ENCODE assay signal across 1 cellular context in the genomic region with DNA sequence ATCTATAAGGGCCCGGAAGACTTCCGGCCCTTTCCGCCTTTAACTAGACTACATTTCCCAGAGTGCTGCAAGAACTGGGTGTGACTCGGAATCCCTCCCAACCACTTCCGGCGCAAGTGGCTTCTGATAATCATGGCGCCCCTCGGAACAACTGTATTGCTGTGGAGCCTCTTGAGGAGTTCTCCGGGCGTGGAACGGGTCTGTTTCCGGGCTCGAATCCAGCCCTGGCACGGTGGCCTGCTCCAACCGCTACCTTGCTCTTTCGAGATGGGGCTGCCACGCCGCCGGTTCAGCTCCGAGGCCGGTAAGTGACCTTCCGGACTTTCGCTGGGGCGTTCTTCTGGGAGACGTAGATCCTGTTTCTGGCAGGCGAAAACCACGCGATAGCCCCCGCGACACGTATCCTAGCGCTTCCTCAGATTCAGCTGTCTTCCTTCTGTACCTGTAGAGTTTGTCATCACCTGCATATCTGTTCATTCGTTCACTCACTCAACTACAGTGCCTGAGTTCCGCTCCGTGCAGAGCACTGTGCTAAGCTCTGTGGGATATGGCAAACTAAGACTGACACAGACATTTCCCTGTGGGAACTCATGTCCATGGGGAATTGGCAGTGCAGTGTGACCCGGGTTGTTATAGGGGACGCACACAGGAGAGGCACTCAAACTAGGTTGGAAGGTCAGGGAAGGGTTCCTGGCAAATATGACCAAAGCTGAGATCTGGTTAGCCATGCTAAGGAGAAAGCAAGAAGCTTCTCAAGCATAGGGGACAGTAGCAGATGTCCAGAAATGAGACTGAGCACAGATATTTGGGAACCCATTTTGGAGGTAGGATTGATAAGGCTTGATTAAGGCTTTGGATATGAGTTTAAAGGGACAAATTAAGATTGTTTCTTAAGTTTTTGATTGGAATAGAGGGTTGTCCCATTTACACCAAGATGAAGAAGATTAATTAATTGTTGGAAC.
TF ChIP-seq lines count a peak whose summit lies in the region.

Gene MRPS22, plus strand, starts transcription at position 126 of the 962 bp plus-strand sequence. Its CDS starts 7 bp downstream, at position 133.

TF ChIP-seq in HepG2, 621 proteins besides CTCF, POLR2A, EP300 and RAD21 (continued from another document and continues in another):
- no peak for TF ChIP-seq SNAPC4 (CRISPR knock-in tag; IDR thresholded peaks at IDR 0.05)
- TF ChIP-seq REPIN1 (CRISPR knock-in tag; IDR thresholded peaks at IDR 0.05; ENCODE audit: borderline replicate concordance, low read depth), result peak; percentile 34; the same call in 1 of the 2 replicates
- no peak for TF ChIP-seq ZNF841 (CRISPR knock-in tag; IDR thresholded peaks at IDR 0.05; ENCODE audit: borderline replicate concordance)
- no peak for TF ChIP-seq ZSCAN31 (CRISPR knock-in tag; IDR thresholded peaks at IDR 0.05; ENCODE audit: low read depth)
- TF ChIP-seq, protein P1, sequence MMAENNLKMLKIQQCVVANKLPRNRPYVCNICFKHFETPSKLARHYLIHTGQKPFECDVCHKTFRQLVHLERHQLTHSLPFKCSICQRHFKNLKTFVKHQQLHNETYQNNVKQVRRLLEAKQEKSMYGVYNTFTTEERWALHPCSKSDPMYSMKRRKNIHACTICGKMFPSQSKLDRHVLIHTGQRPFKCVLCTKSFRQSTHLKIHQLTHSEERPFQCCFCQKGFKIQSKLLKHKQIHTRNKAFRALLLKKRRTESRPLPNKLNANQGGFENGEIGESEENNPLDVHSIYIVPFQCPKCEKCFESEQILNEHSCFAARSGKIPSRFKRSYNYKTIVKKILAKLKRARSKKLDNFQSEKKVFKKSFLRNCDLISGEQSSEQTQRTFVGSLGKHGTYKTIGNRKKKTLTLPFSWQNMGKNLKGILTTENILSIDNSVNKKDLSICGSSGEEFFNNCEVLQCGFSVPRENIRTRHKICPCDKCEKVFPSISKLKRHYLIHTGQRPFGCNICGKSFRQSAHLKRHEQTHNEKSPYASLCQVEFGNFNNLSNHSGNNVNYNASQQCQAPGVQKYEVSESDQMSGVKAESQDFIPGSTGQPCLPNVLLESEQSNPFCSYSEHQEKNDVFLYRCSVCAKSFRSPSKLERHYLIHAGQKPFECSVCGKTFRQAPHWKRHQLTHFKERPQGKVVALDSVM (CRISPR knock-in tag; IDR thresholded peaks at IDR 0.05), result no peak
- peak; percentile 96 for TF ChIP-seq THAP11 (CRISPR knock-in tag; IDR thresholded peaks at IDR 0.05)
- no peak for TF ChIP-seq DNMT3B (CRISPR knock-in tag; conservative IDR thresholded peaks at IDR 0.05)
- no peak for TF ChIP-seq TEF (CRISPR knock-in tag; IDR thresholded peaks at IDR 0.05)
- TF ChIP-seq ZNF251 (CRISPR knock-in tag; IDR thresholded peaks at IDR 0.05), result no peak
- peak; percentile 63; the same call in 1 of the 2 replicates for TF ChIP-seq CREB1 (IDR thresholded peaks at IDR 0.05)
- TF ChIP-seq CREB1 (CRISPR knock-in tag; IDR thresholded peaks at IDR 0.05), result peak; percentile 88
- no peak for TF ChIP-seq NCOA1 (CRISPR knock-in tag; IDR thresholded peaks at IDR 0.05)
- peak; percentile 92 for TF ChIP-seq BRD4 (CRISPR knock-in tag; IDR thresholded peaks at IDR 0.05)
- TF ChIP-seq ZKSCAN1 (IDR thresholded peaks at IDR 0.05; ENCODE audit: low read length), result no peak
- TF ChIP-seq ZBTB39 (CRISPR knock-in tag; IDR thresholded peaks at IDR 0.05), result no peak
- TF ChIP-seq AGO1 (IDR thresholded peaks at IDR 0.05; ENCODE audit: low read depth, low read length, poor library complexity, severe bottlenecking), result no peak
- no peak for TF ChIP-seq ZSCAN25 (CRISPR knock-in tag; IDR thresholded peaks at IDR 0.05)
- TF ChIP-seq ZSCAN9 (CRISPR knock-in tag; IDR thresholded peaks at IDR 0.05; ENCODE audit: borderline replicate concordance), result no peak; the same call in 1 of the 2 replicates
- TF ChIP-seq, protein P2, sequence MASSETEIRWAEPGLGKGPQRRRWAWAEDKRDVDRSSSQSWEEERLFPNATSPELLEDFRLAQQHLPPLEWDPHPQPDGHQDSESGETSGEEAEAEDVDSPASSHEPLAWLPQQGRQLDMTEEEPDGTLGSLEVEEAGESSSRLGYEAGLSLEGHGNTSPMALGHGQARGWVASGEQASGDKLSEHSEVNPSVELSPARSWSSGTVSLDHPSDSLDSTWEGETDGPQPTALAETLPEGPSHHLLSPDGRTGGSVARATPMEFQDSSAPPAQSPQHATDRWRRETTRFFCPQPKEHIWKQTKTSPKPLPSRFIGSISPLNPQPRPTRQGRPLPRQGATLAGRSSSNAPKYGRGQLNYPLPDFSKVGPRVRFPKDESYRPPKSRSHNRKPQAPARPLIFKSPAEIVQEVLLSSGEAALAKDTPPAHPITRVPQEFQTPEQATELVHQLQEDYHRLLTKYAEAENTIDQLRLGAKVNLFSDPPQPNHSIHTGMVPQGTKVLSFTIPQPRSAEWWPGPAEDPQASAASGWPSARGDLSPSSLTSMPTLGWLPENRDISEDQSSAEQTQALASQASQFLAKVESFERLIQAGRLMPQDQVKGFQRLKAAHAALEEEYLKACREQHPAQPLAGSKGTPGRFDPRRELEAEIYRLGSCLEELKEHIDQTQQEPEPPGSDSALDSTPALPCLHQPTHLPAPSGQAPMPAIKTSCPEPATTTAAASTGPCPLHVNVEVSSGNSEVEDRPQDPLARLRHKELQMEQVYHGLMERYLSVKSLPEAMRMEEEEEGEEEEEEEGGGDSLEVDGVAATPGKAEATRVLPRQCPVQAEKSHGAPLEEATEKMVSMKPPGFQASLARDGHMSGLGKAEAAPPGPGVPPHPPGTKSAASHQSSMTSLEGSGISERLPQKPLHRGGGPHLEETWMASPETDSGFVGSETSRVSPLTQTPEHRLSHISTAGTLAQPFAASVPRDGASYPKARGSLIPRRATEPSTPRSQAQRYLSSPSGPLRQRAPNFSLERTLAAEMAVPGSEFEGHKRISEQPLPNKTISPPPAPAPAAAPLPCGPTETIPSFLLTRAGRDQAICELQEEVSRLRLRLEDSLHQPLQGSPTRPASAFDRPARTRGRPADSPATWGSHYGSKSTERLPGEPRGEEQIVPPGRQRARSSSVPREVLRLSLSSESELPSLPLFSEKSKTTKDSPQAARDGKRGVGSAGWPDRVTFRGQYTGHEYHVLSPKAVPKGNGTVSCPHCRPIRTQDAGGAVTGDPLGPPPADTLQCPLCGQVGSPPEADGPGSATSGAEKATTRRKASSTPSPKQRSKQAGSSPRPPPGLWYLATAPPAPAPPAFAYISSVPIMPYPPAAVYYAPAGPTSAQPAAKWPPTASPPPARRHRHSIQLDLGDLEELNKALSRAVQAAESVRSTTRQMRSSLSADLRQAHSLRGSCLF (CRISPR knock-in tag; IDR thresholded peaks at IDR 0.05; ENCODE audit: borderline replicate concordance), result no peak
- no peak for TF ChIP-seq ZBTB20 (CRISPR knock-in tag; IDR thresholded peaks at IDR 0.05; ENCODE audit: borderline replicate concordance, low read depth)
- no peak; the same call in 1 of the 2 replicates for TF ChIP-seq ZNF782 (CRISPR knock-in tag; IDR thresholded peaks at IDR 0.05; ENCODE audit: borderline replicate concordance)
- no peak for TF ChIP-seq PITX1 (CRISPR knock-in tag; IDR thresholded peaks at IDR 0.05)
- peak; percentile 84 for TF ChIP-seq POLR2AphosphoS5 (IDR thresholded peaks at IDR 0.05; ENCODE audit: low read depth, low read length)
- TF ChIP-seq U2AF2 (IDR thresholded peaks at IDR 0.05; ENCODE audit: low read depth, low read length), result no peak
- no peak for TF ChIP-seq USF2 (IDR thresholded peaks at IDR 0.05; ENCODE audit: low read depth, low read length)
- TF ChIP-seq USF2 (CRISPR knock-in tag; IDR thresholded peaks at IDR 0.05; ENCODE audit: borderline replicate concordance), result no peak; the same call in 1 of the 2 replicates
- no peak for TF ChIP-seq TBL1XR1 (IDR thresholded peaks at IDR 0.05; ENCODE audit: borderline replicate concordance, low read length, partially characterized antibody)
- TF ChIP-seq ZNF264 (CRISPR knock-in tag; IDR thresholded peaks at IDR 0.05), result peak; percentile 61; the same call in 1 of the 2 replicates
- peak; percentile 95 for TF ChIP-seq ZNF501 (CRISPR knock-in tag; IDR thresholded peaks at IDR 0.05)
- 0 out of 2 replicates have a peak, but pooled peaks have one; percentile 52 for TF ChIP-seq XBP1 (CRISPR knock-in tag; IDR thresholded peaks at IDR 0.05)
- TF ChIP-seq KDM5A (IDR thresholded peaks at IDR 0.05; ENCODE audit: borderline replicate concordance, low read length), result peak; percentile 99
- TF ChIP-seq ZNF569 (CRISPR knock-in tag; IDR thresholded peaks at IDR 0.05; ENCODE audit: borderline replicate concordance), result no peak
- no peak for TF ChIP-seq HOXA7 (CRISPR knock-in tag; IDR thresholded peaks at IDR 0.05)
- TF ChIP-seq, protein P3, sequence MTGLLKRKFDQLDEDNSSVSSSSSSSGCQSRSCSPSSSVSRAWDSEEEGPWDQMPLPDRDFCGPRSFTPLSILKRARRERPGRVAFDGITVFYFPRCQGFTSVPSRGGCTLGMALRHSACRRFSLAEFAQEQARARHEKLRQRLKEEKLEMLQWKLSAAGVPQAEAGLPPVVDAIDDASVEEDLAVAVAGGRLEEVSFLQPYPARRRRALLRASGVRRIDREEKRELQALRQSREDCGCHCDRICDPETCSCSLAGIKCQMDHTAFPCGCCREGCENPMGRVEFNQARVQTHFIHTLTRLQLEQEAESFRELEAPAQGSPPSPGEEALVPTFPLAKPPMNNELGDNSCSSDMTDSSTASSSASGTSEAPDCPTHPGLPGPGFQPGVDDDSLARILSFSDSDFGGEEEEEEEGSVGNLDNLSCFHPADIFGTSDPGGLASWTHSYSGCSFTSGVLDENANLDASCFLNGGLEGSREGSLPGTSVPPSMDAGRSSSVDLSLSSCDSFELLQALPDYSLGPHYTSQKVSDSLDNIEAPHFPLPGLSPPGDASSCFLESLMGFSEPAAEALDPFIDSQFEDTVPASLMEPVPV (CRISPR knock-in tag; IDR thresholded peaks at IDR 0.05), result no peak
- no peak for TF ChIP-seq ZFP36 (IDR thresholded peaks at IDR 0.05; ENCODE audit: borderline replicate concordance, low read depth, low read length, partially characterized antibody)
- no peak for TF ChIP-seq MXD3 (CRISPR knock-in tag; IDR thresholded peaks at IDR 0.05)
